8 cellular contexts compared by ENCODE assay signal in genomic region chr18:43279015-43279758, GRCh38. TPM values are rescaled to one million over a fixed set of nuclear protein-coding genes. Genes with fewer than 3 reads are reported as not detected.
A peak's percentile ranks its signal among the peaks of the same experiment; 100 is the strongest.
DNase-seq lines count a peak whose midpoint lies in the region; ATAC-seq and TF ChIP-seq lines count a peak whose summit lies in the region.

No MANE protein-coding gene starts in this region.

- 45% methylated on average over 6 of the region's 6 CpGs for WGBS in smooth muscle cell (ENCODE audit: low lambda C conversion rate)

- ATAC-seq in GM23338: peak; percentile 70
- ATAC-seq in activated CD8-positive, alpha-beta T cell treated with anti-CD3 and anti-CD28 coated beads for 36 hours: no peak

- H3K27me3 Mint-ChIP-seq in GM23338 (ENCODE audit: insufficient read depth, low read depth, poor library complexity): no peaks in the 10 kb centered on the region
- peaks cover 4% of the 10 kb centered on the region for H3K27me3 Mint-ChIP-seq in activated CD8-positive, alpha-beta T cell treated with anti-CD3 and anti-CD28 coated beads for 36 hours

- H3K36me3 Mint-ChIP-seq in GM23338 (ENCODE audit: low read depth): no peaks in the 10 kb centered on the region
- no peaks in the 10 kb centered on the region for H3K36me3 Mint-ChIP-seq in activated CD8-positive, alpha-beta T cell treated with anti-CD3 and anti-CD28 coated beads for 36 hours (ENCODE audit: low read depth)

- H3K79me2 ChIP-seq in GM23338 (replicated peaks; ENCODE audit: insufficient read depth): peaks cover 5% of the 10 kb centered on the region; the same call in 1 of the 2 replicates
- H3K79me2 ChIP-seq in smooth muscle cell (ENCODE audit: low read depth): no peaks in the 10 kb centered on the region

- H3K4me1 ChIP-seq in GM23338 (ENCODE audit: insufficient read depth) (peaks cover 33% of the 10 kb centered on the region), smooth muscle cell (ENCODE audit: low read depth) (peaks cover 3% of the 10 kb centered on the region)

- no peaks in the 10 kb centered on the region for H3F3A ChIP-seq in GM23338 (replicated peaks; ENCODE audit: low read depth)
- no peaks in the 10 kb centered on the region for H3F3A ChIP-seq in smooth muscle cell (ENCODE audit: low read depth)

- POLR2A ChIA-PET in activated CD8-positive, alpha-beta T cell treated with anti-CD3 and anti-CD28 coated beads for 36 hours (lab: Charles Lee): no interaction called here

- H3K4me2 ChIP-seq in GM23338 (0 out of 2 replicates have a peak overlapping the region, but pooled peaks have one; percentile 64), smooth muscle cell (no peak overlapping the region)

- DNase-seq in GM23338 (ENCODE audit: low spot score) (peak; percentile 89), NCI-H1694 treated with DMSO at 0.1 percent for 48 hours (lab: John Stamatoyannopoulos, UW) (peak; percentile 92), anterior cingulate cortex (lab: John Stamatoyannopoulos, UW) (peak in 31 of 58 donors; percentile 1 to 84 (median 25)), retinal pigment epithelial cell (ENCODE audit: low read depth) (peak; percentile 13), smooth muscle cell (lab: John Stamatoyannopoulos, UW; ENCODE audit: unreplicated experiment) (no peak), mesenteric fat pad (ENCODE audit: low spot score) (no peak), epidermal melanocyte (ENCODE audit: insufficient read length, low spot score) (no peak)
- no peak for DNase-seq in activated CD8-positive, alpha-beta T cell treated with anti-CD3 and anti-CD28 coated beads for 36 hours

- H3K27ac ChIP-seq in GM23338 (ENCODE audit: low read depth) (no peak overlapping the region), smooth muscle cell (ENCODE audit: low read depth) (no peak overlapping the region)

- H3K4me3 Mint-ChIP-seq in GM23338: peak overlapping the region; percentile 16; the same call in 1 of the 3 replicates
- H3K4me3 Mint-ChIP-seq in activated CD8-positive, alpha-beta T cell treated with anti-CD3 and anti-CD28 coated beads for 36 hours: no peak overlapping the region

- H3K4me3 ChIP-seq in GM23338: no peak overlapping the region
- H3K4me3 ChIP-seq in retinal pigment epithelial cell (ENCODE audit: low read length): no peak overlapping the region
- no peak overlapping the region for H3K4me3 ChIP-seq in smooth muscle cell

- peak overlapping the region; percentile 37; the same call in 1 of the 2 replicates for H3K27ac Mint-ChIP-seq in GM23338
- H3K27ac Mint-ChIP-seq in activated CD8-positive, alpha-beta T cell treated with anti-CD3 and anti-CD28 coated beads for 36 hours: no peak overlapping the region

- H3K9me3 ChIP-seq in smooth muscle cell (replicated peaks; ENCODE audit: low read depth): no peaks in the 10 kb centered on the region

- H3K27me3 ChIP-seq in GM23338 (ENCODE audit: insufficient read depth): no peaks in the 10 kb centered on the region
- peaks cover 16% of the 10 kb centered on the region for H3K27me3 ChIP-seq in smooth muscle cell (ENCODE audit: low read depth)

- intact Hi-C loops in activated CD8-positive, alpha-beta T cell treated with anti-CD3 and anti-CD28 coated beads for 36 hours (cut with micrococcal nuclease): loop anchor here (10.0 kb wide), 1 partner anchor 974 kb away; no protein-coding TSS in a partner anchor

- H3K36me3 ChIP-seq in GM23338 (ENCODE audit: insufficient read depth) (no peaks in the 10 kb centered on the region), smooth muscle cell (ENCODE audit: low read depth) (no peaks in the 10 kb centered on the region)

- H3K9ac ChIP-seq in smooth muscle cell (ENCODE audit: low read depth): no peak overlapping the region

- no peaks in the 10 kb centered on the region for H3K9me2 ChIP-seq in GM23338 (ENCODE audit: insufficient read depth)

- no peaks in the 10 kb centered on the region for H3K9me3 Mint-ChIP-seq in GM23338
- H3K9me3 Mint-ChIP-seq in activated CD8-positive, alpha-beta T cell treated with anti-CD3 and anti-CD28 coated beads for 36 hours: peaks cover 2% of the 10 kb centered on the region

- peaks cover 34% of the 10 kb centered on the region for H3K4me1 Mint-ChIP-seq in GM23338
- H3K4me1 Mint-ChIP-seq in activated CD8-positive, alpha-beta T cell treated with anti-CD3 and anti-CD28 coated beads for 36 hours (ENCODE audit: low read depth): no peaks in the 10 kb centered on the region

- H2AFZ ChIP-seq in GM23338 (no peak overlapping the region), smooth muscle cell (ENCODE audit: low read depth) (no peak overlapping the region)

- TF ChIP-seq CTCF in GM23338 (conservative IDR thresholded peaks at IDR 0.05; ENCODE audit: low read depth in 2 of 2): no peak
- TF ChIP-seq CTCF in retinal pigment epithelial cell (conservative IDR thresholded peaks at IDR 0.05; ENCODE audit: low read depth, low read length): no peak
- no peak for TF ChIP-seq CTCF in smooth muscle cell (IDR thresholded peaks at IDR 0.05; ENCODE audit: borderline replicate concordance, insufficient read depth, poor library complexity, severe bottlenecking)
- TF ChIP-seq CTCF in activated CD8-positive, alpha-beta T cell treated with anti-CD3 and anti-CD28 coated beads for 36 hours (IDR thresholded peaks at IDR 0.05): no peak

- H4K20me1 ChIP-seq in GM23338 (replicated peaks; ENCODE audit: insufficient read depth) (no peaks in the 10 kb centered on the region), smooth muscle cell (ENCODE audit: low read depth) (no peaks in the 10 kb centered on the region)

- CTCF ChIA-PET in activated CD8-positive, alpha-beta T cell treated with anti-CD3 and anti-CD28 coated beads for 36 hours (lab: Charles Lee): no interaction called here

TF ChIP-seq in GM23338, 12 proteins besides CTCF, POLR2A, EP300 and RAD21:
- TF ChIP-seq CREB1 (CRISPR knock-in tag; IDR thresholded peaks at IDR 0.05; ENCODE audit: low read depth): peak; percentile 72
- no peak for TF ChIP-seq POLR2AphosphoS5 (IDR thresholded peaks at IDR 0.05; ENCODE audit: low read depth)

RNA-seq across cellular contexts. Expression of gene SYT4, which starts 1.9 kb away (rescaled TPM):
- total RNA-seq in GM23338 (2014; rRNA removed; shearing (Covaris generic)): 10.4 and 13.9 TPM in 2 replicates
- polyA plus RNA-seq in GM23338 (2016; fragmentation: Nextera tagmentation; extraction: Ambion mirVana): 3.1 and 3.7 TPM in 2 replicates
- 2.9 and 3.9 TPM in 2 replicates for total RNA-seq in smooth muscle cell
- 1.1 and 1.5 TPM in 2 replicates for polyA plus RNA-seq in smooth muscle cell
- total RNA-seq in mesenteric fat pad: not detected
- not detected for total RNA-seq in activated CD8-positive, alpha-beta T cell treated with anti-CD3 and anti-CD28 coated beads for 36 hours

Comparison
In these comparisons a context has a peak if more than half of its experiments do, and no peak if none do; other contexts are left out.
1. DNase-seq: peak in GM23338 (single experiment), NCI-H1694 treated with DMSO at 0.1 percent for 48 hours (single experiment), anterior cingulate cortex (31 of 58) and retinal pigment epithelial cell (single experiment); none in smooth muscle cell (single experiment), mesenteric fat pad (single experiment), epidermal melanocyte (single experiment) and activated CD8-positive, alpha-beta T cell treated with anti-CD3 and anti-CD28 coated beads for 36 hours (single experiment).